In the genomic region with DNA sequence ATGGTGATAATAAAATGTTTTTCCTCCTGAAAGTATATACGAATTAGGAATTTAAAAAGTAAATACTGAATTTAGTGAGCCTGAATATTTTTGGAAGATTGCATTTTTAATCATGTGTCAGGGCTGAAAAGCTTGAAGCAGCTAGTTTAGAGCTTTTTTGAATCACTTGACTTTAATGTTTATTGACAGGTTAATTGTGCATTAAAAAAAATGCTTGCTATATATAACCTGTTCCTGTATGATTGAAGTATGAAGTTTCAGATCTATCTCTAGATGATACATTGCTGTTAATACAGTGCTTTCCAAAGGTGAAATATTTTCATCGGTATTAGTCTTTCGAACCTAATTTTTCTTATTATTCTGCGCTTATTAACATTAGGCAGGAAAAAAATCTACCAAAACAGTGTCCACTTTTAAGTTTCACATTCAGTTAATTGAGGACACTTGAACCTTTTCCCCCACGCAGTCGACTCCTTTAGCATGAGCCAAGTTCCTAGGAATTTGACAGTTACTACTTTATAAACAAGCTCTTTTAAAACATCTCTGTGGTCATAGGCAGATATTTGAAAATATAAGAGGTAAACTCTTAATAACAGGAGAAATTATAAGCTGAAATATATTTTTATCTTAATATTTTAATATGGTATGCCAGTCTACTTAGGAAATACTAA, we compare ENCODE assay signal across 18 cellular contexts.
"Had no signal": no experiment of that assay in that cellular context is flagged by ENCODE, and none has a peak within 500 bp of the region (broad histone marks: within the 10 kb centered on the region; RNA-seq: fewer than 3 reads in every experiment).

No MANE protein-coding gene starts in this region.

- H3K27me3 Mint-ChIP-seq: activated CD4-positive, alpha-beta T cell treated with anti-CD3 and anti-CD28 coated beads, Interleukin-2, amount 10 ng/mL, durations not matched to agents 7 days and 5 days; activated T-helper 17 cell treated with anti-CD3 and anti-CD28 coated beads, Interleukin-2, amount 50 U/mL, for 72 hours; central memory CD8-positive, alpha-beta T cell; memory B cell; stimulated activated naive CD8-positive, alpha-beta T cell treated with anti-CD3 and anti-CD28 coated beads, Interleukin-15, Interleukin-2, amounts not matched to agents 100 ng/mL and 50 ng/mL, for 24 hours; T-helper 17 cell had no signal

- H3K27me3 ChIP-seq: body of pancreas had no signal

- ATAC-seq: activated T-helper 17 cell treated with anti-CD3 and anti-CD28 coated beads, Interleukin-2, amount 50 U/mL, for 72 hours; body of pancreas; left lobe of liver; T-helper 17 cell had no signal

- H3K4me3 ChIP-seq: body of pancreas had no signal

- H3K4me3 Mint-ChIP-seq: activated CD4-positive, alpha-beta T cell treated with anti-CD3 and anti-CD28 coated beads, Interleukin-2, amount 10 ng/mL, durations not matched to agents 7 days and 5 days; activated naive CD4-positive, alpha-beta T cell treated with anti-CD3 and anti-CD28 coated beads for 36 hours; activated T-helper 17 cell treated with anti-CD3 and anti-CD28 coated beads, Interleukin-2, amount 50 U/mL, for 72 hours; central memory CD8-positive, alpha-beta T cell; memory B cell; nephron progenitor cell; stimulated activated naive CD8-positive, alpha-beta T cell treated with anti-CD3 and anti-CD28 coated beads, Interleukin-15, Interleukin-2, amounts not matched to agents 100 ng/mL and 50 ng/mL, for 24 hours; T-helper 17 cell had no signal

- H3K4me1 Mint-ChIP-seq: memory B cell had no signal

- H3K27ac ChIP-seq: body of pancreas had no signal

- DNase-seq: activated CD4-positive, alpha-beta T cell treated with anti-CD3 and anti-CD28 coated beads, Interleukin-2, amount 10 ng/mL, durations not matched to agents 7 days and 5 days; activated CD4-positive, CD25-positive, alpha-beta regulatory T cell; activated naive CD4-positive, alpha-beta T cell treated with anti-CD3 and anti-CD28 coated beads for 36 hours; activated T-cell treated with anti-CD3 and anti-CD28 coated beads for 4 hours; body of pancreas; effector memory CD4-positive, alpha-beta T cell; head of caudate nucleus; islet precursor cell; nephron progenitor cell; stimulated activated CD4-positive, alpha-beta T cell treated with anti-CD3 and anti-CD28 coated beads, Interleukin-12 subunit alpha, Interleukin-12 subunit beta, amount 100 ng/mL, for 4 hours; stimulated activated CD4-positive, alpha-beta T cell treated with anti-CD3 and anti-CD28 coated beads, Interleukin-2, amount 100 ng/mL, for 48 hours; stimulated activated CD8-positive, alpha-beta memory T cell treated with anti-CD3 and anti-CD28 coated beads, Interleukin-4, amount 100 ng/mL, for 48 hours; T-helper 17 cell had no signal

- H3K27ac Mint-ChIP-seq: activated CD4-positive, alpha-beta T cell treated with anti-CD3 and anti-CD28 coated beads, Interleukin-2, amount 10 ng/mL, durations not matched to agents 7 days and 5 days; activated naive CD4-positive, alpha-beta T cell treated with anti-CD3 and anti-CD28 coated beads for 36 hours; activated T-helper 17 cell treated with anti-CD3 and anti-CD28 coated beads, Interleukin-2, amount 50 U/mL, for 72 hours; memory B cell; nephron progenitor cell; stimulated activated naive CD8-positive, alpha-beta T cell treated with anti-CD3 and anti-CD28 coated beads, Interleukin-15, Interleukin-2, amounts not matched to agents 100 ng/mL and 50 ng/mL, for 24 hours; T-helper 17 cell had no signal

- H3K9me3 Mint-ChIP-seq: activated CD4-positive, alpha-beta T cell treated with anti-CD3 and anti-CD28 coated beads, Interleukin-2, amount 10 ng/mL, durations not matched to agents 7 days and 5 days; activated naive CD4-positive, alpha-beta T cell treated with anti-CD3 and anti-CD28 coated beads for 36 hours; activated T-helper 17 cell treated with anti-CD3 and anti-CD28 coated beads, Interleukin-2, amount 50 U/mL, for 72 hours; central memory CD8-positive, alpha-beta T cell; memory B cell; nephron progenitor cell; stimulated activated naive CD8-positive, alpha-beta T cell treated with anti-CD3 and anti-CD28 coated beads, Interleukin-15, Interleukin-2, amounts not matched to agents 100 ng/mL and 50 ng/mL, for 24 hours had no signal

- H3K9me3 ChIP-seq: body of pancreas had no signal
